9 cellular contexts compared by ENCODE assay signal in genomic region chr1:116167625-116168276, GRCh38. TPM values are rescaled to one million over a fixed set of nuclear protein-coding genes. Genes with fewer than 3 reads are reported as not detected.
A peak's percentile ranks its signal among the peaks of the same experiment; 100 is the strongest.
DNase-seq lines count a peak whose midpoint lies in the region; ATAC-seq and TF ChIP-seq lines count a peak whose summit lies in the region.
"Had no signal": no experiment of that assay in that cellular context is flagged by ENCODE, and none has a peak within 500 bp of the region (broad histone marks: within the 10 kb centered on the region; RNA-seq: fewer than 3 reads in every experiment).

No MANE protein-coding gene starts in this region.

- H3K36me3 ChIP-seq in parathyroid adenoma (ENCODE audit: control insufficient read depth, insufficient read depth, low read length), result no peaks in the 10 kb centered on the region
- H3K36me3 ChIP-seq: SJSA1 had no signal

- peak overlapping the region; percentile 73 for H3K4me2 ChIP-seq in parathyroid adenoma (ENCODE audit: low read length)

- peak overlapping the region; percentile 59 to 76 for H3K27ac Mint-ChIP-seq in T-cell

- H3K9ac ChIP-seq in parathyroid adenoma, result peak overlapping the region; percentile 12

- peak overlapping the region; percentile 95 for H2AFZ ChIP-seq in parathyroid adenoma

- peak overlapping the region; percentile 71 for H3K27ac ChIP-seq in parathyroid adenoma
- H3K27ac ChIP-seq: SJSA1 had no signal

- H3K36me3 Mint-ChIP-seq in T-cell, result no peaks in the 10 kb centered on the region

- no peaks in the 10 kb centered on the region for H3K9me3 Mint-ChIP-seq in T-cell

- CTCF ChIA-PET in T-cell (lab: Charles Lee), result interaction anchor here (0.6 to 1.7 kb wide), 6 partner anchors 15 to 335 kb away, joined by 3 to 8 read pairs (median 6); no protein-coding TSS in a partner anchor

- H3K4me1 Mint-ChIP-seq in T-cell, result peaks cover 14 to 21% (median 18%) of the 10 kb centered on the region in 3 donors

- peak overlapping the region; percentile 69 to 81 (median 79) for H3K4me3 Mint-ChIP-seq in T-cell

- peak in 2 of 4 experiments; percentile 16 to 18 for ATAC-seq in T-cell (replicated peaks in 1 of 4)

- no peak for DNase-seq in T-cell
- peak; percentile 5 for DNase-seq in fibroblast of villous mesenchyme (ENCODE audit: low read depth)
- no peak for DNase-seq in COLO668 (lab: John Stamatoyannopoulos, UW; ENCODE audit: unreplicated experiment)
- no peak for DNase-seq in NCI-H2029 (lab: John Stamatoyannopoulos, UW)
- DNase-seq in NOMO-1 treated with dmso at 0.1 percent for 144 hours (lab: John Stamatoyannopoulos, UW; ENCODE audit: unreplicated experiment), result no peak
- DNase-seq in KBM-7, result no peak

- H3K27me3 Mint-ChIP-seq in T-cell, result no peaks in the 10 kb centered on the region

- POLR2A ChIA-PET in T-cell (lab: Charles Lee), result no interaction called here

- peaks cover 8% of the 10 kb centered on the region for H3K4me1 ChIP-seq in parathyroid adenoma
- H3K4me1 ChIP-seq: SJSA1 had no signal

- in situ Hi-C loops in KBM-7 (cut with MboI; ENCODE audit: low pct_unique_long_range_greater_than_20kb, low sequenced_read_pairs), result loop anchor here (10.0 kb wide), 1 partner anchor 327 kb away; no protein-coding TSS in a partner anchor

- TF ChIP-seq CTCF in GM12875 (IDR thresholded peaks at IDR 0.05; ENCODE audit: borderline replicate concordance, insufficient read depth, low read depth, low read length) (no peak), fibroblast of villous mesenchyme (IDR thresholded peaks at IDR 0.05; ENCODE audit: insufficient read depth, low read depth, low read length) (no peak), parathyroid adenoma (IDR thresholded peaks at IDR 0.05) (no peak)

- peak overlapping the region; percentile 48 for H3K4me3 ChIP-seq in GM12875 (ENCODE audit: low read depth, low read length)
- peak overlapping the region; percentile 61 for H3K4me3 ChIP-seq in fibroblast of villous mesenchyme (ENCODE audit: low read depth, low read length)
- peak overlapping the region; percentile 45 for H3K4me3 ChIP-seq in parathyroid adenoma (ENCODE audit: low read depth, low read length)
- H3K4me3 ChIP-seq: SJSA1 had no signal

- no peaks in the 10 kb centered on the region for H3K9me3 ChIP-seq in parathyroid adenoma (ENCODE audit: control insufficient read depth, low read length)
- H3K9me3 ChIP-seq: SJSA1 had no signal

- H3K27me3 ChIP-seq in parathyroid adenoma (ENCODE audit: control insufficient read depth, insufficient read depth, low read length), result no peaks in the 10 kb centered on the region

- no peaks in the 10 kb centered on the region for H3K79me2 ChIP-seq in parathyroid adenoma

RNA-seq across cellular contexts. Expression of gene MAB21L3, which starts 56.6 kb away (rescaled TPM):
- not detected for total RNA-seq in T-cell
- under 0.01 TPM in 2 replicates for total RNA-seq in fibroblast of villous mesenchyme
- total RNA-seq: SJSA1 had no signal
